16 cellular contexts compared by ENCODE assay signal in genomic region chr19:34335914-34336313, GRCh38. TPM values are rescaled to one million over a fixed set of nuclear protein-coding genes. Genes with fewer than 3 reads are reported as not detected.
DNase-seq lines count a peak whose midpoint lies in the region; ATAC-seq and TF ChIP-seq lines count a peak whose summit lies in the region.
"Had no signal": no experiment of that assay in that cellular context is flagged by ENCODE, and none has a peak within 500 bp of the region (broad histone marks: within the 10 kb centered on the region; RNA-seq: fewer than 3 reads in every experiment).

No MANE protein-coding gene starts in this region.

- DNase-seq in left ventricle myocardium inferior (no peak), Right ventricle myocardium superior (no peak), ascending aorta (ENCODE audit: low spot score in 2 of 2) (no peak), gastrocnemius medialis (no peak), SIG-M5 (lab: John Stamatoyannopoulos, UW) (no peak), NCI-H345 (lab: John Stamatoyannopoulos, UW) (no peak)
- DNase-seq: 8988T; Calu3; CD8-positive, alpha-beta T cell; DMS79 treated with DMSO at 0.1 percent for 48 hours; GF-D8; HCEC 1CT; HFFc6 had no signal

- H3K27ac ChIP-seq in left ventricle myocardium inferior (replicated peaks) (peak overlapping the region; percentile 48), ascending aorta (peak overlapping the region; percentile 49 to 56), gastrocnemius medialis (peak overlapping the region in 3 of 4 donors; percentile 62 to 69 (median 67))
- H3K27ac ChIP-seq: BLaER1 had no signal

- no peaks in the 10 kb centered on the region for H3K27me3 ChIP-seq in left ventricle myocardium inferior (ENCODE audit: low read depth)
- H3K27me3 ChIP-seq in ascending aorta, result no peaks in the 10 kb centered on the region
- no peaks in the 10 kb centered on the region for H3K27me3 ChIP-seq in gastrocnemius medialis
- H3K27me3 ChIP-seq: BLaER1 had no signal

- intact Hi-C loops in left ventricle myocardium inferior (cut with micrococcal nuclease) (loop anchor here (10.0 kb wide), 1 partner anchor 81 kb away; the partner anchor contains the start of gene GARRE1), Right ventricle myocardium superior (cut with DNase I) (no loop called here), ascending aorta (cut with DNase I) (loop anchor here (5.0 kb wide), 3 partner anchors 79 to 164 kb away; partner anchors contain the start of gene LSM14A), gastrocnemius medialis (cut with DNase I; ENCODE audit: low total_unique reads) (loop anchor here (5.0 kb wide), 1 partner anchor 79 kb away; no protein-coding TSS in a partner anchor)

- H3K36me3 ChIP-seq in left ventricle myocardium inferior (peaks cover 81% of the 10 kb centered on the region), ascending aorta (peaks cover 59 to 68% of the 10 kb centered on the region in 2 donors), gastrocnemius medialis (peaks cover 0 to 71% of the 10 kb centered on the region in 2 donors)

- H3K4me1 ChIP-seq in left ventricle myocardium inferior, result peaks cover 47% of the 10 kb centered on the region
- peaks cover 0 to 8% of the 10 kb centered on the region in 2 donors for H3K4me1 ChIP-seq in ascending aorta
- peaks cover 15 to 16% of the 10 kb centered on the region in 2 donors for H3K4me1 ChIP-seq in gastrocnemius medialis

- H3K9me3 ChIP-seq in left ventricle myocardium inferior (replicated peaks) (no peaks in the 10 kb centered on the region), ascending aorta (no peaks in the 10 kb centered on the region), gastrocnemius medialis (no peaks in the 10 kb centered on the region)
- H3K9me3 ChIP-seq: BLaER1 had no signal

- ATAC-seq in Right ventricle myocardium superior (ENCODE audit: poor library complexity), result no peak
- ATAC-seq in gastrocnemius medialis, result no peak
- ATAC-seq in HG02798 (IDR thresholded peaks at IDR 0.05; ENCODE audit: poor library complexity, unreplicated experiment), result no peak
- ATAC-seq: CD8-positive, alpha-beta T cell had no signal

- no peak for TF ChIP-seq POLR2A in gastrocnemius medialis (IDR thresholded peaks at IDR 0.05)

- in situ Hi-C loops in gastrocnemius medialis (cut with MboI; ENCODE audit: low sequenced_read_pairs in 4 of 4), result loop anchor here in 2 of 4 donors (25.0 kb wide), 1 partner anchor 99 kb away; no protein-coding TSS in a partner anchor

- H3K4me3 ChIP-seq in left ventricle myocardium inferior, result no peak overlapping the region
- H3K4me3 ChIP-seq in ascending aorta, result no peak overlapping the region
- no peak overlapping the region for H3K4me3 ChIP-seq in gastrocnemius medialis
- H3K4me3 ChIP-seq: BLaER1, GM23338 had no signal

- TF ChIP-seq CTCF in left ventricle myocardium inferior (IDR thresholded peaks at IDR 0.05; ENCODE audit: borderline replicate concordance) (no peak), ascending aorta (IDR thresholded peaks at IDR 0.05) (no peak), gastrocnemius medialis (IDR thresholded peaks at IDR 0.05 in 4 of 5, conservative IDR thresholded peaks at IDR 0.05 in 1 of 5) (no peak)

RNA-seq across cellular contexts. Expression of gene GPI, which starts 29.1 kb away (rescaled TPM):
- total RNA-seq in left ventricle myocardium inferior, result 473 TPM
- 500 TPM for total RNA-seq in Right ventricle myocardium superior
- 337 TPM for total RNA-seq in ascending aorta
- total RNA-seq in gastrocnemius medialis, result 100 to 1,000 TPM in 3 of 4 donors, 10 to 100 TPM in 1; 83.2 to 231 (median 173) TPM
